ENCODE assay signal across 20 cellular contexts in the genomic region with DNA sequence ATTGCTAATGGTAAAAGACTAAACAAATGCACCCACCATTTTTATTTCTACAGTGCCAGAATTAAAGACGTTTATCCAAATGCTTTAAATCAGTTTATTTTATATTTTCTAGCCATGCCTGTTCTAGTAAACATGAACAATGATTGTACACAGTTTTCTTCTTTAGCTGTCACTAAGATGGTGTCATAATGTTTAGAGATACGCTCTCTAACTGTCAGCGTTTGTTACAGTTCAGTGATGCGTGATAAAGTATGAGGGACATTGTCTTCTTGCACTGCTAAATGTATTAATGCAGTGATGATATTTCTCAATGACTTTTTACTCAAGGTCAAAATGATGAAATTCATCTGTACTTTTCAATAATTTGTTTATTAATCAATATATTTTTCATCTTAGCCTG.
"Had no signal": no experiment of that assay in that cellular context is flagged by ENCODE, and none has a peak within 500 bp of the region (broad histone marks: within the 10 kb centered on the region; RNA-seq: fewer than 3 reads in every experiment).

No MANE protein-coding gene starts in this region.

- DNase-seq: activated CD4-positive, alpha-beta memory T cell treated with anti-CD3 and anti-CD28 coated beads for 36 hours; activated CD4-positive, alpha-beta T cell treated with anti-CD3 and anti-CD28 coated beads, Interleukin-2, amount 10 ng/mL, durations not matched to agents 7 days and 5 days; activated CD4-positive, CD25-positive, alpha-beta regulatory T cell; activated CD8-positive, alpha-beta memory T cell treated with anti-CD3 and anti-CD28 coated beads for 24 hours; activated gamma-delta T cell; activated naive CD4-positive, alpha-beta T cell treated with anti-CD3 and anti-CD28 coated beads for 36 hours; activated T-cell treated with anti-CD3 and anti-CD28 coated beads, Interleukin-2, amount 50 U/mL, for 4 hours; amygdala; MG63; MV-4-11; NCI-H1092 treated with DMSO at 0.1 percent for 48 hours; NCI-H1436 treated with DMSO at 0.1 percent for 48 hours; NCI-H187; NCI-H2081; NCI-H446; NCI-H774; SIG-M5; SK-N-SH; T-helper 1 cell had no signal

- ATAC-seq: activated T-cell treated with anti-CD3 and anti-CD28 coated beads, Interleukin-2, amount 50 U/mL, for 4 hours; activated T-helper 17 cell treated with anti-CD3 and anti-CD28 coated beads, Interleukin-2, amount 50 U/mL, for 72 hours had no signal
